8 cellular contexts compared by ENCODE assay signal in genomic region chr16:21953541-21953902, GRCh38. TPM values are rescaled to one million over a fixed set of nuclear protein-coding genes. Genes with fewer than 3 reads are reported as not detected.
DNase-seq lines count a peak whose midpoint lies in the region; ATAC-seq and TF ChIP-seq lines count a peak whose summit lies in the region.

No MANE protein-coding gene starts in this region.

- H3K27me3 ChIP-seq in HUES64 (ENCODE audit: insufficient read depth, low read length) = no peaks in the 10 kb centered on the region

- in situ Hi-C loops in G401 (cut with HindIII; ENCODE audit: low sequenced_read_pairs) = no loop called here

- intact Hi-C loops in mucosa of descending colon (cut with DNase I, micrococcal nuclease) = no loop called here

- H3K4me1 ChIP-seq in HUES64 (ENCODE audit: insufficient read depth, low read length) = peaks cover 7% of the 10 kb centered on the region; the same call in 1 of the 2 replicates
- peaks cover 18% of the 10 kb centered on the region for H3K4me1 ChIP-seq in mucosa of descending colon (ENCODE audit: low read depth)

- peaks cover 43% of the 10 kb centered on the region for H3K36me3 Mint-ChIP-seq in central memory CD8-positive, alpha-beta T cell (ENCODE audit: insufficient read depth)

- H3K4me3 ChIP-seq in HUES64 (ENCODE audit: low read length) (peak overlapping the region; percentile 90), mucosa of descending colon (peak overlapping the region; percentile 89)

- H3K9me3 Mint-ChIP-seq in central memory CD8-positive, alpha-beta T cell = no peaks in the 10 kb centered on the region

- peak overlapping the region; percentile 98 for H3K4me3 Mint-ChIP-seq in central memory CD8-positive, alpha-beta T cell

- no peak for DNase-seq in central memory CD8-positive, alpha-beta T cell (ENCODE audit: low spot score in 2 of 2)
- DNase-seq in mucosa of descending colon (no peak), T1000 (lab: John Stamatoyannopoulos, UW) (no peak), T-helper 9 cell (no peak), G401 (ENCODE audit: low spot score) (no peak)
- no peak for DNase-seq in stimulated activated CD4-positive, alpha-beta T cell treated with anti-CD3 and anti-CD28 coated beads, Interleukin-4, amount 100 ng/mL, for 1 hour

- H3K9me3 ChIP-seq in HUES64 (ENCODE audit: insufficient read depth, low read depth, low read length) (no peaks in the 10 kb centered on the region), mucosa of descending colon (no peaks in the 10 kb centered on the region)

- peaks cover 26% of the 10 kb centered on the region for H3K36me3 ChIP-seq in HUES64 (ENCODE audit: insufficient read depth, low read length)
- peaks cover 6% of the 10 kb centered on the region for H3K36me3 ChIP-seq in mucosa of descending colon (ENCODE audit: low read depth)

- H3K9ac ChIP-seq in HUES64 (ENCODE audit: low read depth, low read length) = peak overlapping the region; percentile 98

- TF ChIP-seq CTCF in mucosa of descending colon (IDR thresholded peaks at IDR 0.05) = no peak

- 2% methylated on average over 11 of the region's 15 CpGs for WGBS in HUES64

- peak overlapping the region; percentile 93 for H3K27ac ChIP-seq in HUES64 (ENCODE audit: low read depth, low read length)

- peak overlapping the region; percentile 100 for H3K27ac Mint-ChIP-seq in central memory CD8-positive, alpha-beta T cell (ENCODE audit: low read depth)

- no peaks in the 10 kb centered on the region for H3K27me3 Mint-ChIP-seq in central memory CD8-positive, alpha-beta T cell

- H3K4me1 Mint-ChIP-seq in central memory CD8-positive, alpha-beta T cell = peaks cover 47% of the 10 kb centered on the region

- peak; percentile 34 for ATAC-seq in GM19452 (IDR thresholded peaks at IDR 0.05; ENCODE audit: unreplicated experiment)
- no peak for ATAC-seq in central memory CD8-positive, alpha-beta T cell (replicated peaks; ENCODE audit: extremely low read depth, poor library complexity, severe bottlenecking)
- peak; percentile 29 for ATAC-seq in mucosa of descending colon

RNA-seq across cellular contexts. Expression of gene UQCRC2, which starts 0.4 kb away (rescaled TPM):
- polyA plus RNA-seq in HUES64 (2013, experiment 1 of 2) = 140 TPM
- 145 TPM for polyA plus RNA-seq in HUES64 (2013, experiment 2 of 2)
- total RNA-seq in mucosa of descending colon = 100 to 1,000 TPM; 349 to 569 (median 470) TPM
- 73.9 and 94.3 TPM in 2 replicates for total RNA-seq in G401 (2014; rRNA removed; shearing (Covaris generic))

RNA-seq across cellular contexts. Expression of gene PDZD9, which starts 47.4 kb away (rescaled TPM):
- polyA plus RNA-seq in HUES64 (2013, experiment 1 of 2) = not detected
- polyA plus RNA-seq in HUES64 (2013, experiment 2 of 2) = not detected
- total RNA-seq in mucosa of descending colon = not detected
- not detected in 2 replicates for total RNA-seq in G401 (2014; rRNA removed; shearing (Covaris generic))

RNA-seq across cellular contexts. Expression of gene MOSMO, which starts 54.4 kb away (rescaled TPM):
- 10.3 TPM for polyA plus RNA-seq in HUES64 (2013, experiment 1 of 2)
- 9.5 TPM for polyA plus RNA-seq in HUES64 (2013, experiment 2 of 2)
- total RNA-seq in mucosa of descending colon = 10 to 100 TPM in 2 of 3 donors, 1 to 10 TPM in 1; 8.6 to 11.4 (median 11.4) TPM
- total RNA-seq in G401 (2014; rRNA removed; shearing (Covaris generic)) = 10.5 and 11.6 TPM in 2 replicates
